14 cellular contexts compared by ENCODE assay signal in the genomic region with DNA sequence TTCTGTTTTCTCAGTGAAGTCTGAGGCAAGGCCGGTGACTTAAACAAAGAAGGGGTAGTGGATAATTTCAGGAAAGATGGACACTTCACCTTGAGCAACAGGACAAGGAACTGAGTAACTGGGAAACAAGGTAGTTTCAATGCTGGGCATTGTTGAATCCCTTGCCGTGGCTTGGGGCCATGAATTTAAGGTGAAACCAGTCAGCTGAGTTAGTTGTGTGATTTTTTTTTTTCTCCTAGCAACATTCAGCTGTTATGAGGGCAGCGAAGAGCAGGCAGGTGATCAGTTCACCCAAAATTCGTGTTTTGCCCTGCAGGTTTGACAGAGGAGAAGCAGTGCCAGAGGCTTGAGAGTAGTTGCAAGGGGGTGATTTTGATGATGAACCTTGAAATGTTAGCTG. TPM values are rescaled to one million over a fixed set of nuclear protein-coding genes. Genes with fewer than 3 reads are reported as not detected.
A peak's percentile ranks its signal among the peaks of the same experiment; 100 is the strongest.
DNase-seq lines count a peak whose midpoint lies in the region; ATAC-seq and TF ChIP-seq lines count a peak whose summit lies in the region.
"Had no signal": no experiment of that assay in that cellular context is flagged by ENCODE, and none has a peak within 500 bp of the region (broad histone marks: within the 10 kb centered on the region; RNA-seq: fewer than 3 reads in every experiment).

No MANE protein-coding gene starts in this region.

- peak overlapping the region; percentile 54 for H3K4me3 Mint-ChIP-seq in CD4-positive, alpha-beta T cell
- H3K4me3 Mint-ChIP-seq: activated T-helper 1 cell treated with anti-CD3 and anti-CD28 coated beads, Interleukin-12 subunit alpha, Interleukin-12 subunit beta, Interleukin-2, Interleukin-4 antibody, amounts not matched to agents 30 ng/mL and 10 ng/mL and 1 ng/mL, durations not matched to agents 14 hours and 24 hours and 36 hours had no signal

- no peaks in the 10 kb centered on the region for H3K27me3 ChIP-seq in CD4-positive, alpha-beta T cell (ENCODE audit: control insufficient read depth, insufficient read depth, low read length)
- H3K27me3 ChIP-seq in body of pancreas, result no peaks in the 10 kb centered on the region
- H3K27me3 ChIP-seq in neutrophil, result no peaks in the 10 kb centered on the region
- H3K27me3 ChIP-seq: right atrium auricular region had no signal

- H3K9me3 ChIP-seq in CD4-positive, alpha-beta T cell (ENCODE audit: control insufficient read depth, low read length), result no peaks in the 10 kb centered on the region
- H3K9me3 ChIP-seq in body of pancreas (no peaks in the 10 kb centered on the region), neutrophil (no peaks in the 10 kb centered on the region)
- H3K9me3 ChIP-seq: mucosa of descending colon, right atrium auricular region had no signal

- no peak for TF ChIP-seq POLR2A in body of pancreas (IDR thresholded peaks at IDR 0.05)

- no peaks in the 10 kb centered on the region for H3K27me3 Mint-ChIP-seq in CD4-positive, alpha-beta T cell

- no peak overlapping the region for H3K27ac ChIP-seq in CD4-positive, alpha-beta T cell (ENCODE audit: low read depth, low read length)
- H3K27ac ChIP-seq in body of pancreas, result peak overlapping the region in 3 of 4 donors; percentile 1 to 67 (median 25)
- peak overlapping the region; percentile 100 for H3K27ac ChIP-seq in neutrophil

- H3K36me3 ChIP-seq in body of pancreas (replicated peaks in 1 of 2; ENCODE audit: insufficient read depth in 1 of 2, low read depth in 2 of 2) (no peaks in the 10 kb centered on the region), neutrophil (peaks cover 16% of the 10 kb centered on the region)
- H3K36me3 ChIP-seq: right atrium auricular region had no signal

- H3K4me1 ChIP-seq in body of pancreas, result peaks cover 70% of the 10 kb centered on the region
- peaks cover 50 to 51% of the 10 kb centered on the region in 2 experiments for H3K4me1 ChIP-seq in neutrophil (ENCODE audit: control insufficient read depth in 1 of 2, insufficient read depth in 1 of 2, low read depth in 1 of 2, low read length in 1 of 2)

- intact Hi-C loops in CD4-positive, alpha-beta T cell (cut with DNase I, micrococcal nuclease), result loop anchor here (5.0 to 10.0 kb wide), 4 partner anchors 34 to 639 kb away; partner anchors contain the start of genes ABCC10 (in 1 of the 2) and SRF (in 1 of the 2)
- intact Hi-C loops in body of pancreas (cut with DNase I), result no loop called here

- H3K4me3 ChIP-seq in body of pancreas, result no peak overlapping the region
- no peak overlapping the region for H3K4me3 ChIP-seq in neutrophil (ENCODE audit: low read depth in 1 of 2, low read length in 1 of 2)
- H3K4me3 ChIP-seq: mucosa of descending colon, right atrium auricular region had no signal

- ATAC-seq in CD4-positive, alpha-beta T cell (ENCODE audit: poor library complexity), result no peak
- ATAC-seq in body of pancreas, result no peak
- no peak for ATAC-seq in GM18868 (IDR thresholded peaks at IDR 0.05; ENCODE audit: unreplicated experiment)
- no peak for ATAC-seq in HG02642 (IDR thresholded peaks at IDR 0.05; ENCODE audit: poor library complexity, unreplicated experiment)
- ATAC-seq: HCT116, mucosa of descending colon had no signal

- TF ChIP-seq CTCF in CD4-positive, alpha-beta T cell (IDR thresholded peaks at IDR 0.05), result no peak
- TF ChIP-seq CTCF in body of pancreas (IDR thresholded peaks at IDR 0.05) (no peak), neutrophil (IDR thresholded peaks at IDR 0.05) (no peak)

- H3K9me3 Mint-ChIP-seq in CD4-positive, alpha-beta T cell, result no peaks in the 10 kb centered on the region
- H3K9me3 Mint-ChIP-seq: activated T-helper 1 cell treated with anti-CD3 and anti-CD28 coated beads, Interleukin-12 subunit alpha, Interleukin-12 subunit beta, Interleukin-2, Interleukin-4 antibody, amounts not matched to agents 30 ng/mL and 10 ng/mL and 1 ng/mL, durations not matched to agents 14 hours and 24 hours and 36 hours had no signal

- CTCF ChIA-PET in CD4-positive, alpha-beta T cell (lab: Charles Lee), result interaction anchor here (0.6 to 0.8 kb wide), 2 partner anchors 59 to 583 kb away, joined by 3 to 5 read pairs; no protein-coding TSS in a partner anchor

- H3K27ac Mint-ChIP-seq in CD4-positive, alpha-beta T cell, result no peak overlapping the region
- H3K27ac Mint-ChIP-seq: activated T-helper 1 cell treated with anti-CD3 and anti-CD28 coated beads, Interleukin-12 subunit alpha, Interleukin-12 subunit beta, Interleukin-2, Interleukin-4 antibody, amounts not matched to agents 30 ng/mL and 10 ng/mL and 1 ng/mL, durations not matched to agents 14 hours and 24 hours and 36 hours had no signal

- peaks cover 27% of the 10 kb centered on the region for H3K4me1 Mint-ChIP-seq in CD4-positive, alpha-beta T cell (ENCODE audit: low read depth)

- DNase-seq in CD4-positive, alpha-beta T cell, result no peak
- peak; percentile 23 for DNase-seq in ELF-1 (ENCODE audit: low read depth, low spot score)
- DNase-seq in body of pancreas, result no peak
- no peak for DNase-seq in NCI-H1694 (lab: John Stamatoyannopoulos, UW)
- DNase-seq: mucosa of descending colon; NCI-H2171 treated with DMSO at 0.1 percent for 48 hours; stimulated activated CD4-positive, alpha-beta T cell treated with anti-CD3 and anti-CD28 coated beads, Interleukin-4, amount 100 ng/mL, for 4 hours; stimulated activated naive CD4-positive, alpha-beta T cell treated with Interleukin-2 at 50 U/mL for 16 hours had no signal

- peaks cover 37% of the 10 kb centered on the region for H3K36me3 Mint-ChIP-seq in CD4-positive, alpha-beta T cell (ENCODE audit: low read depth)

- POLR2A ChIA-PET in CD4-positive, alpha-beta T cell (lab: Charles Lee), result interaction anchor here (1.5 to 13.3 kb wide), 3 partner anchors 17 to 63 kb away, joined by 5 to 724 read pairs (median 32); partner anchors contain the start of gene TBCC

- 35 to 56% methylated on average over 4 of the region's 4 CpGs for WGBS in body of pancreas, 2 donors

RNA-seq across cellular contexts. Expression of gene BICRAL, which starts 6.8 kb away (rescaled TPM):
- 10 to 100 TPM; 15.0 to 15.8 TPM for total RNA-seq in CD4-positive, alpha-beta T cell
- total RNA-seq in body of pancreas, result 1 to 10 TPM; 6.9 to 8.6 TPM

RNA-seq across cellular contexts. Expression of gene TBCC, which starts 42.8 kb away (rescaled TPM):
- total RNA-seq in CD4-positive, alpha-beta T cell, result 10 to 100 TPM; 67.3 to 68.3 TPM
- total RNA-seq in body of pancreas, result 10 to 100 TPM; 14.5 to 25.4 TPM
